13 cellular contexts compared by ENCODE assay signal in genomic region chr2:239544846-239545465, GRCh38.
A peak's percentile ranks its signal among the peaks of the same experiment; 100 is the strongest.
DNase-seq lines count a peak whose midpoint lies in the region; ATAC-seq and TF ChIP-seq lines count a peak whose summit lies in the region.
"Had no signal": no experiment of that assay in that cellular context is flagged by ENCODE, and none has a peak within 500 bp of the region (broad histone marks: within the 10 kb centered on the region; RNA-seq: fewer than 3 reads in every experiment).

No MANE protein-coding gene starts in this region.

- ATAC-seq in GM19351 (IDR thresholded peaks at IDR 0.05; ENCODE audit: unreplicated experiment) (no peak), GM21390 (IDR thresholded peaks at IDR 0.05; ENCODE audit: unreplicated experiment) (no peak)
- ATAC-seq: heart left ventricle had no signal

- H3K4me3 ChIP-seq in GM12865 (ENCODE audit: low read depth, low read length): no peak overlapping the region
- H3K4me3 ChIP-seq: heart left ventricle, skin epidermis had no signal

- H3K4me1 Mint-ChIP-seq in brain: peaks cover 26% of the 10 kb centered on the region

- peak overlapping the region in 3 of 5 experiments; percentile 37 to 93 (median 73) for H3K27ac Mint-ChIP-seq in brain
- H3K27ac Mint-ChIP-seq: dendritic cell treated with granulocyte-macrophage colony-stimulating factor and Interleukin-4, amounts not matched to agents 40 ng/mL and 50 ng/mL, for 4 days had no signal

- peaks cover 5% of the 10 kb centered on the region for H3K27me3 Mint-ChIP-seq in brain

- TF ChIP-seq CTCF in GM12865 (IDR thresholded peaks at IDR 0.05; ENCODE audit: insufficient read depth, low read depth, low read length, missing control alignments) (no peak), brain (conservative IDR thresholded peaks at IDR 0.05) (no peak)

- peaks cover 0 to 18% (median 4%) of the 10 kb centered on the region in 5 experiments for H3K9me3 Mint-ChIP-seq in brain
- H3K9me3 Mint-ChIP-seq: dendritic cell treated with granulocyte-macrophage colony-stimulating factor and Interleukin-4, amounts not matched to agents 40 ng/mL and 50 ng/mL, for 4 days had no signal

- no peak overlapping the region for H3K4me3 Mint-ChIP-seq in brain
- H3K4me3 Mint-ChIP-seq: dendritic cell treated with granulocyte-macrophage colony-stimulating factor and Interleukin-4, amounts not matched to agents 40 ng/mL and 50 ng/mL, for 4 days had no signal

- no peaks in the 10 kb centered on the region for H3K36me3 Mint-ChIP-seq in brain

- peak; percentile 9 for DNase-seq in GM12865 (ENCODE audit: low read depth)
- DNase-seq in activated CD4-positive, alpha-beta T cell treated with anti-CD3 and anti-CD28 coated beads, Interleukin-2, amount 50 U/mL, for 4 hours: peak; percentile 16 to 29
- DNase-seq in stimulated activated CD4-positive, alpha-beta T cell treated with anti-CD3 and anti-CD28 coated beads, Interleukin-4, amount 100 ng/mL, for 4 hours: peak; percentile 27 to 68
- DNase-seq in NCI-H2081 (lab: John Stamatoyannopoulos, UW): no peak
- no peak for DNase-seq in NCI-H1436 (lab: John Stamatoyannopoulos, UW)
- DNase-seq: midbrain, NCI-H1417 had no signal

Comparison
In these comparisons a context has a peak if more than half of its experiments do, and no peak if none do; other contexts are left out.
1. DNase-seq: peak in GM12865 (single experiment), activated CD4-positive, alpha-beta T cell treated with anti-CD3 and anti-CD28 coated beads, Interleukin-2, amount 50 U/mL, for 4 hours (2 of 2) and stimulated activated CD4-positive, alpha-beta T cell treated with anti-CD3 and anti-CD28 coated beads, Interleukin-4, amount 100 ng/mL, for 4 hours (2 of 2); none in NCI-H2081 (0 of 2) and NCI-H1436 (single experiment).